In the genomic region with DNA sequence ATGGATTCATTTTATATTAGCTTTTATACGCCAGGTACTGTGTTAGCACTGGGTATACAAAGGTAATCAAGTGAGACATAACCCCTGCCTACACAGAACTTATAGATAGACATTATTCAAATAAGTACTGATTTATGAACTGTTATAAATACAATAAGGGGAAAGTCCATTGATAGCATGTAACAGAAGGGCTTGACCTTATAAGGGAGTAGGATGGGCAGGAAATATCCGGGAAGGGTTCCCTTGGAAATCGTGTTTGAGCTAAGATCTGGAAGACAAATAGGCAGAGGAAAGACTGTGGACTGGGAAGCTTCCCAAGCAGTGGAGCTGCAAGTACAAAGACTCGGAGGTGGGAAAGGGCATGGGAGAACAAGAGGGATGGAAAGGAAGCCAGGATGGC, we compare ENCODE assay signal across 22 cellular contexts.
DNase-seq lines count a peak whose midpoint lies in the region; ATAC-seq, FAIRE-seq and TF ChIP-seq lines count a peak whose summit lies in the region.
"Had no signal": no experiment of that assay in that cellular context is flagged by ENCODE, and none has a peak within 500 bp of the region (broad histone marks: within the 10 kb centered on the region; RNA-seq: fewer than 3 reads in every experiment).

No MANE protein-coding gene starts in this region.

- no peak for DNase-seq in T-helper 2 cell treated with Interferon-gamma antibody and Interleukin-4, amounts not matched to agents 5 μg/mL and 100 μg/mL, for 36 hours (ENCODE audit: low spot score)
- DNase-seq in T-helper 2 cell, result no peak
- no peak for DNase-seq in GM23338 (ENCODE audit: low spot score)
- no peak for DNase-seq in H1 (ENCODE audit: low read depth in 1 of 2, low spot score in 2 of 2)
- DNase-seq in NCI-H510A treated with DMSO at 0.1 percent for 48 hours (lab: John Stamatoyannopoulos, UW), result no peak
- no peak for DNase-seq in GM23248
- no peak for DNase-seq in KG1 (lab: John Stamatoyannopoulos, UW)
- DNase-seq: EL, GDM1, H9, KBM-7, MM.1S, NCI-H2029 treated with DMSO at 0.1 percent for 48 hours, NCI-H446 treated with DMSO at 0.1 percent for 48 hours, NCI-H526 treated with DMSO at 0.1 percent for 48 hours, RPMI8226, SHP77 had no signal

- TF ChIP-seq POLR2A in H1 (IDR thresholded peaks at IDR 0.05; ENCODE audit: control extremely low read depth in 1 of 2, low read depth in 2 of 2, low read length in 2 of 2), result no peak

- no peak for TF ChIP-seq EP300 in H1 (IDR thresholded peaks at IDR 0.05; ENCODE audit: borderline replicate concordance in 1 of 2, low read depth in 2 of 2, low read length in 2 of 2)

- H3K4me1 ChIP-seq in BLaER1 treated with 17β-estradiol and CSF1 and Interleukin-3, amounts not matched to agents 10 nM and 100 nM, result peaks cover 21 to 28% (median 25%) of the 10 kb centered on the region in 10 experiments; a peak in 19 of 20 replicates
- H3K4me1 ChIP-seq in GM23338 (ENCODE audit: insufficient read depth) (peaks cover 14% of the 10 kb centered on the region), H1 (replicated peaks in 1 of 4; ENCODE audit: control insufficient read depth in 3 of 4, insufficient read depth in 4 of 4, low read length in 3 of 4) (peaks cover 0 to 12% (median 6%) of the 10 kb centered on the region in 4 experiments; a peak in 2 of 7 replicates), GM23248 (ENCODE audit: insufficient read depth) (peaks cover 6% of the 10 kb centered on the region)

- H3K27ac ChIP-seq in BLaER1 treated with 17β-estradiol and CSF1 and Interleukin-3, amounts not matched to agents 10 nM and 100 nM, result peak overlapping the region in 9 of 11 experiments; percentile 23 to 68 (median 49); a peak in 8 of 22 replicates
- H3K27ac ChIP-seq in GM23338 (ENCODE audit: low read depth), result no peak overlapping the region
- H3K27ac ChIP-seq in H1 (ENCODE audit: low read depth, low read length), result no peak overlapping the region
- no peak overlapping the region for H3K27ac ChIP-seq in GM23248
- H3K27ac ChIP-seq: 22Rv1 had no signal

- FAIRE-seq in H1 (lab: Jason Lieb, UNC), result no peak
- FAIRE-seq: D721Med had no signal

- no peak for TF ChIP-seq CTCF in GM23338 (conservative IDR thresholded peaks at IDR 0.05; ENCODE audit: low read depth in 2 of 2)
- no peak for TF ChIP-seq CTCF in H1 (IDR thresholded peaks at IDR 0.05; ENCODE audit: control extremely low read depth in 1 of 3, insufficient read depth in 1 of 3, low read depth in 1 of 3, low read length in 3 of 3)

- 0 out of 2 replicates have a peak overlapping the region, but pooled peaks have one; percentile 33 for H2AK5ac ChIP-seq in H1 (ENCODE audit: low read depth, low read length)

- H2BK15ac ChIP-seq in H1 (ENCODE audit: low read length), result no peak overlapping the region

- H3K18ac ChIP-seq in H1 (ENCODE audit: extremely low read depth, low read length), result no peak overlapping the region

- CTCF ChIA-PET in H1 (lab: Charles Lee; ENCODE audit: partially characterized antibody), result interaction anchor here (0.6 to 0.9 kb wide), 2 partner anchors 46 to 686 kb away, joined by 3 read pairs; no protein-coding TSS in a partner anchor

- H3K27ac Mint-ChIP-seq in T-helper 2 cell treated with Interferon-gamma antibody and Interleukin-4, amounts not matched to agents 5 μg/mL and 100 μg/mL, for 36 hours, result peak overlapping the region; percentile 47
- H3K27ac Mint-ChIP-seq in GM23338, result 0 out of 2 replicates have a peak overlapping the region, but pooled peaks have one; percentile 14
- H3K27ac Mint-ChIP-seq: B cell had no signal

- no peaks in the 10 kb centered on the region for H3K27me3 ChIP-seq in BLaER1 treated with 17β-estradiol and CSF1 and Interleukin-3, amounts not matched to agents 10 nM and 100 nM
- no peaks in the 10 kb centered on the region for H3K27me3 ChIP-seq in GM23338 (ENCODE audit: insufficient read depth)
- no peaks in the 10 kb centered on the region for H3K27me3 ChIP-seq in H1 (replicated peaks in 1 of 4; ENCODE audit: control insufficient read depth in 3 of 4, extremely low read depth in 1 of 4, insufficient read depth in 3 of 4, low read length in 3 of 4)
- no peaks in the 10 kb centered on the region for H3K27me3 ChIP-seq in GM23248 (replicated peaks; ENCODE audit: insufficient read depth)

- no peak overlapping the region; a peak in 1 of 20 replicates for H3K4me3 ChIP-seq in BLaER1 treated with 17β-estradiol and CSF1 and Interleukin-3, amounts not matched to agents 10 nM and 100 nM
- H3K4me3 ChIP-seq in GM23338 (no peak overlapping the region), H1 (ENCODE audit: extremely low read depth in 1 of 4, insufficient read depth in 2 of 4, low read depth in 3 of 4, low read length in 4 of 4) (no peak overlapping the region), GM23248 (no peak overlapping the region)

- H3F3A ChIP-seq in GM23338 (replicated peaks; ENCODE audit: low read depth) (no peaks in the 10 kb centered on the region), GM23248 (ENCODE audit: insufficient read depth) (peaks cover 10% of the 10 kb centered on the region; the same call in 1 of the 2 replicates)

- H3K79me1 ChIP-seq in H1 (ENCODE audit: low read depth, low read length), result no peaks in the 10 kb centered on the region

- peaks cover 30% of the 10 kb centered on the region for H3K4me1 Mint-ChIP-seq in T-helper 2 cell treated with Interferon-gamma antibody and Interleukin-4, amounts not matched to agents 5 μg/mL and 100 μg/mL, for 36 hours (ENCODE audit: low read depth)
- H3K4me1 Mint-ChIP-seq in GM23338, result peaks cover 30% of the 10 kb centered on the region

- H3K27me3 Mint-ChIP-seq in T-helper 2 cell treated with Interferon-gamma antibody and Interleukin-4, amounts not matched to agents 5 μg/mL and 100 μg/mL, for 36 hours (ENCODE audit: low read depth), result no peaks in the 10 kb centered on the region
- H3K27me3 Mint-ChIP-seq in GM23338 (ENCODE audit: insufficient read depth, low read depth, poor library complexity), result peaks cover 11% of the 10 kb centered on the region
- H3K27me3 Mint-ChIP-seq: B cell had no signal

- no peak overlapping the region for H4K91ac ChIP-seq in H1 (replicated peaks; ENCODE audit: insufficient read length, low read length)

- ATAC-seq in GM23338, result no peak

- H3K36me3 ChIP-seq in BLaER1 treated with 17β-estradiol and CSF1 and Interleukin-3, amounts not matched to agents 10 nM and 100 nM, result no peaks in the 10 kb centered on the region
- H3K36me3 ChIP-seq in GM23338 (ENCODE audit: insufficient read depth) (no peaks in the 10 kb centered on the region), H1 (ENCODE audit: control insufficient read depth in 2 of 4, insufficient read depth in 4 of 4, low read length in 3 of 4) (no peaks in the 10 kb centered on the region; a peak in 1 of 8 replicates), GM23248 (ENCODE audit: low read depth) (no peaks in the 10 kb centered on the region)

- H3K9me2 ChIP-seq in GM23338 (ENCODE audit: insufficient read depth), result no peaks in the 10 kb centered on the region
- no peaks in the 10 kb centered on the region for H3K9me2 ChIP-seq in GM23248 (ENCODE audit: insufficient read depth)

- H4K8ac ChIP-seq in H1 (ENCODE audit: extremely low read depth, insufficient read depth, low read length), result no peak overlapping the region

- H2BK12ac ChIP-seq in H1 (ENCODE audit: low read depth, low read length), result 0 out of 2 replicates have a peak overlapping the region, but pooled peaks have one; percentile 12

- peaks cover 18% of the 10 kb centered on the region for H3K9me3 Mint-ChIP-seq in T-helper 2 cell treated with Interferon-gamma antibody and Interleukin-4, amounts not matched to agents 5 μg/mL and 100 μg/mL, for 36 hours
- no peaks in the 10 kb centered on the region for H3K9me3 Mint-ChIP-seq in GM23338
- H3K9me3 Mint-ChIP-seq: H9 had no signal

- H2BK5ac ChIP-seq in H1 (ENCODE audit: low read depth, low read length), result no peak overlapping the region

- WGBS in H1 (ENCODE audit: extremely low coverage in 1 of 2, insufficient coverage in 1 of 2, insufficient read length in 1 of 2, insufficient replicate concordance in 2 of 2, low coverage in 1 of 2, low lambda C conversion rate in 2 of 2, missing lambda C conversion rate in 1 of 2), 2 experiments, result 90% methylated on average over 4 of the region's 4 CpGs; no CpG with 5 or more reads in 1 of the 2 experiments
- 60 to 64% methylated on average over 4 of the region's 4 CpGs for WGBS in GM23248 (ENCODE audit: low coverage in 1 of 2, low lambda C conversion rate in 2 of 2, missing lambda C conversion rate in 2 of 2), 2 experiments

- H3K9ac ChIP-seq in BLaER1 treated with 17β-estradiol and CSF1 and Interleukin-3, amounts not matched to agents 10 nM and 100 nM, result no peak overlapping the region
- no peak overlapping the region for H3K9ac ChIP-seq in H1 (replicated peaks in 1 of 4; ENCODE audit: extremely low read depth in 1 of 4, low read depth in 3 of 4, low read length in 3 of 4)
- no peak overlapping the region for H3K9ac ChIP-seq in GM23248

- H2AFZ ChIP-seq in GM23338, result peak overlapping the region; percentile 52; the same call in 1 of the 2 replicates
- H2AFZ ChIP-seq in H1 (ENCODE audit: low read length), result no peak overlapping the region
- no peak overlapping the region for H2AFZ ChIP-seq in GM23248

- H3K56ac ChIP-seq in H1 (replicated peaks; ENCODE audit: insufficient read length, low read depth, low read length), result no peak overlapping the region

- H2BK120ac ChIP-seq in H1 (replicated peaks; ENCODE audit: low read depth, low read length), result no peak overlapping the region

- no peak overlapping the region for H3K14ac ChIP-seq in H1 (ENCODE audit: insufficient read length)

- H3K4me3 Mint-ChIP-seq in T-helper 2 cell treated with Interferon-gamma antibody and Interleukin-4, amounts not matched to agents 5 μg/mL and 100 μg/mL, for 36 hours, result no peak overlapping the region
- H3K4me3 Mint-ChIP-seq in GM23338, result no peak overlapping the region
- H3K4me3 Mint-ChIP-seq: B cell, CD14-positive monocyte, H9 had no signal

- H3K23ac ChIP-seq in H1 (ENCODE audit: insufficient read length), result no peak overlapping the region

- H3K4me2 ChIP-seq in BLaER1 treated with 17β-estradiol and CSF1 and Interleukin-3, amounts not matched to agents 10 nM and 100 nM, result peak overlapping the region in 8 of 11 experiments; percentile 6 to 59 (median 33); a peak in 12 of 22 replicates
- H3K4me2 ChIP-seq in GM23338 (no peak overlapping the region), H1 (ENCODE audit: insufficient read depth in 1 of 2, low read depth in 2 of 2, low read length in 2 of 2) (no peak overlapping the region), GM23248 (ENCODE audit: unreplicated experiment) (no peak overlapping the region)

- POLR2A ChIA-PET in H1 (lab: Charles Lee; ENCODE audit: partially characterized antibody), result interaction anchor here (0.5 to 1.4 kb wide), 2 partner anchors 293 to 1029 kb away, joined by 3 read pairs; a partner anchor contains a TSS

- H3K4ac ChIP-seq in H1 (replicated peaks; ENCODE audit: insufficient read length, low read depth, low read length), result no peak overlapping the region

- TF ChIP-seq RAD21 in H1 (IDR thresholded peaks at IDR 0.05 in 1 of 2, conservative IDR thresholded peaks at IDR 0.05 in 1 of 2; ENCODE audit: low read depth in 2 of 2, low read length in 2 of 2), result no peak

- no peaks in the 10 kb centered on the region for H4K20me1 ChIP-seq in BLaER1 treated with 17β-estradiol and CSF1 and Interleukin-3, amounts not matched to agents 10 nM and 100 nM
- H4K20me1 ChIP-seq in GM23338 (replicated peaks; ENCODE audit: insufficient read depth) (no peaks in the 10 kb centered on the region), H1 (replicated peaks in 1 of 2; ENCODE audit: control insufficient read depth in 1 of 2, insufficient read depth in 2 of 2, low read length in 2 of 2) (no peaks in the 10 kb centered on the region), GM23248 (ENCODE audit: insufficient read depth) (no peaks in the 10 kb centered on the region)

- no peak overlapping the region for H4K5ac ChIP-seq in H1 (ENCODE audit: insufficient read length, low read depth, low read length)

- H3K9me3 ChIP-seq in BLaER1 treated with 17β-estradiol and CSF1 and Interleukin-3, amounts not matched to agents 10 nM and 100 nM (replicated peaks in 1 of 11), result peaks cover 0 to 10% (median 0%) of the 10 kb centered on the region in 11 experiments; a peak in 2 of 22 replicates
- H3K9me3 ChIP-seq in H1 (ENCODE audit: insufficient read depth in 2 of 2, low read depth in 1 of 2, low read length in 1 of 2) (no peaks in the 10 kb centered on the region), GM23248 (ENCODE audit: low read depth) (no peaks in the 10 kb centered on the region)

- no peaks in the 10 kb centered on the region for H3K23me2 ChIP-seq in H1 (ENCODE audit: low read depth, low read length)

- no peak overlapping the region for H2BK20ac ChIP-seq in H1 (ENCODE audit: low read length)

- H3K79me2 ChIP-seq in GM23338 (replicated peaks; ENCODE audit: insufficient read depth) (no peaks in the 10 kb centered on the region), H1 (ENCODE audit: control insufficient read depth in 1 of 2, insufficient read depth in 2 of 2, low read length in 2 of 2) (no peaks in the 10 kb centered on the region), GM23248 (ENCODE audit: insufficient read depth) (no peaks in the 10 kb centered on the region)

- H3K36me3 Mint-ChIP-seq in T-helper 2 cell treated with Interferon-gamma antibody and Interleukin-4, amounts not matched to agents 5 μg/mL and 100 μg/mL, for 36 hours (ENCODE audit: low read depth), result peaks cover 6% of the 10 kb centered on the region
- no peaks in the 10 kb centered on the region for H3K36me3 Mint-ChIP-seq in GM23338 (ENCODE audit: low read depth)
- H3K36me3 Mint-ChIP-seq: CD14-positive monocyte had no signal

- in situ Hi-C loops in GM23248 (cut with MboI), result no loop called here

Comparison
In these comparisons a context has a peak if more than half of its experiments do, and no peak if none do; other contexts are left out.
1. H3K27ac ChIP-seq: peak in BLaER1 treated with 17β-estradiol and CSF1 and Interleukin-3, amounts not matched to agents 10 nM and 100 nM (9 of 11); none in GM23338 (single experiment), H1 (single experiment) and GM23248 (single experiment).
2. H3K4me2 ChIP-seq: peak in BLaER1 treated with 17β-estradiol and CSF1 and Interleukin-3, amounts not matched to agents 10 nM and 100 nM (8 of 11); none in GM23338 (single experiment), H1 (0 of 2) and GM23248 (single experiment).